22 cellular contexts compared by ENCODE assay signal in the genomic region with DNA sequence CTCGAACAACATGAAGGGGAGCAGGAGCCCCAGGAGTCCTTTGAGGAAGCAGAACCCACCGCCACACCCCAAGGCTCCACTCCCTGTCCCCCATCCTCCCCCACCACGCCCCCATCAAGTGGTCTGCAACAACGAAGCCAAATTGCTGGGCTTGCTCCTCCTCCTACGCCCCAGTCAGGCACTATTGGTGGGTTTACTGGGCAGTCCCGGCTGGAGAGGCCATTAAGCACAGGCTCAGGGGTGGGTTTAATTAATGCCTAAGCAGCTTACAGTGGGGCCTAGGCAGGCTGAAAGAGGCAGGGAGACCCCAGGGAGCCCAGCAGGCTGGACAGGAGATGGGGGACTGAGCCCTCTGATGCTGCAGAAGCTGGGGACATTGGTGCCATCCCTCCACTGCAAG. TPM values are rescaled to one million over a fixed set of nuclear protein-coding genes. Genes with fewer than 3 reads are reported as not detected.
DNase-seq lines count a peak whose midpoint lies in the region; ATAC-seq and TF ChIP-seq lines count a peak whose summit lies in the region.
"Had no signal": no experiment of that assay in that cellular context is flagged by ENCODE, and none has a peak within 500 bp of the region (broad histone marks: within the 10 kb centered on the region; RNA-seq: fewer than 3 reads in every experiment).

No MANE protein-coding gene starts in this region.

- H3K27ac ChIP-seq in WERI-Rb-1, result no peak overlapping the region; the same call in 1 of the 2 replicates
- H3K27ac ChIP-seq: BLaER1 treated with 17β-estradiol and CSF1 and Interleukin-3, amounts not matched to agents 10 nM and 100 nM had no signal

- DNase-seq in NCI-H2227 (lab: John Stamatoyannopoulos, UW; ENCODE audit: unreplicated experiment) (peak; percentile 68), WERI-Rb-1 (peak; percentile 80), glutamatergic neuron (peak; percentile 38), retina (peak; percentile 29)
- DNase-seq: AML-193; CD4-positive, alpha-beta T cell; IMR-90; KG1; MG63; NCI-H2029 treated with DMSO at 0.1 percent for 48 hours; NCI-H226; NCI-H510A; NCI-H748 treated with DMSO at 0.1 percent for 48 hours; NK-92 treated with Interleukin-12 subunit alpha and Interleukin-12 subunit beta, amount 100 ng/mL, for 24 hours; PC-3; SK-N-SH; SW 1271 had no signal

- peaks cover 19% of the 10 kb centered on the region for H3K4me1 Mint-ChIP-seq in glutamatergic neuron (ENCODE audit: low read depth, unreplicated experiment)

- no peak overlapping the region for H3K4me3 ChIP-seq in WERI-Rb-1 (ENCODE audit: low read depth, low read length)
- H3K4me3 ChIP-seq: BLaER1 treated with 17β-estradiol and CSF1 and Interleukin-3, amounts not matched to agents 10 nM and 100 nM; MG63 had no signal

- no peaks in the 10 kb centered on the region for H3K36me3 ChIP-seq in WERI-Rb-1
- H3K36me3 ChIP-seq: BLaER1 treated with 17β-estradiol and CSF1 and Interleukin-3, amounts not matched to agents 10 nM and 100 nM; MG63 had no signal

- ATAC-seq in HG03108 (IDR thresholded peaks at IDR 0.05; ENCODE audit: unreplicated experiment) (no peak), GM18511 (IDR thresholded peaks at IDR 0.05; ENCODE audit: unreplicated experiment) (no peak), GM21576 (IDR thresholded peaks at IDR 0.05; ENCODE audit: unreplicated experiment) (no peak)
- ATAC-seq: PC-3 had no signal

- H3K27ac Mint-ChIP-seq in glutamatergic neuron (ENCODE audit: unreplicated experiment), result peak overlapping the region; percentile 62
- H3K27ac Mint-ChIP-seq: CD4-positive, alpha-beta T cell had no signal

- no peaks in the 10 kb centered on the region for H3K9me3 ChIP-seq in WERI-Rb-1 (ENCODE audit: severe bottlenecking)
- H3K9me3 ChIP-seq: BLaER1 treated with 17β-estradiol and CSF1 and Interleukin-3, amounts not matched to agents 10 nM and 100 nM; MG63; SK-N-SH had no signal

- no peaks in the 10 kb centered on the region for H3K36me3 Mint-ChIP-seq in glutamatergic neuron (ENCODE audit: unreplicated experiment)

- H3K4me3 Mint-ChIP-seq in glutamatergic neuron (ENCODE audit: unreplicated experiment), result peak overlapping the region; percentile 86
- H3K4me3 Mint-ChIP-seq: CD4-positive, alpha-beta T cell had no signal

- peaks cover 4% of the 10 kb centered on the region for H3K27me3 Mint-ChIP-seq in glutamatergic neuron (ENCODE audit: unreplicated experiment)

- TF ChIP-seq CTCF in WERI-Rb-1 (IDR thresholded peaks at IDR 0.05; ENCODE audit: low read depth, low read length) (no peak), glutamatergic neuron (IDR thresholded peaks at IDR 0.05; ENCODE audit: partially characterized antibody, unreplicated experiment) (no peak)

- peaks cover 24% of the 10 kb centered on the region for H3K27me3 ChIP-seq in WERI-Rb-1 (ENCODE audit: insufficient read depth, low read depth, severe bottlenecking)

- peaks cover 6% of the 10 kb centered on the region for H3K9me3 Mint-ChIP-seq in glutamatergic neuron (ENCODE audit: unreplicated experiment)
- H3K9me3 Mint-ChIP-seq: CD4-positive, alpha-beta T cell had no signal

RNA-seq across cellular contexts. Expression of a gene that starts 5.1 kb away (rescaled TPM):
- 51.6 TPM for total RNA-seq in glutamatergic neuron (ENCODE audit: unreplicated experiment)

RNA-seq across cellular contexts. Expression of a gene that starts 40.1 kb away (rescaled TPM):
- total RNA-seq in glutamatergic neuron (ENCODE audit: unreplicated experiment), result not detected
- total RNA-seq: CD4-positive, alpha-beta T cell; H4; IMR-90; PC-3 had no signal

RNA-seq across cellular contexts. Expression of a gene that starts 51.5 kb away (rescaled TPM):
- not detected for total RNA-seq in glutamatergic neuron (ENCODE audit: unreplicated experiment)
- total RNA-seq: CD4-positive, alpha-beta T cell; IMR-90; PC-3 had no signal

RNA-seq across cellular contexts. Expression of a gene that starts 55.2 kb away (rescaled TPM):
- total RNA-seq in glutamatergic neuron (ENCODE audit: unreplicated experiment), result not detected
- total RNA-seq: CD4-positive, alpha-beta T cell; H4; IMR-90; PC-3 had no signal

Comparison
In these comparisons a context has a peak if more than half of its experiments do, and no peak if none do; other contexts are left out.
1. DNase-seq: peak in every context shown above with its lines; median percentile 80 in WERI-Rb-1; 68 in NCI-H2227; 38 in glutamatergic neuron; 29 in retina.